ENCODE assay signal across 8 cellular contexts in the genomic region with DNA sequence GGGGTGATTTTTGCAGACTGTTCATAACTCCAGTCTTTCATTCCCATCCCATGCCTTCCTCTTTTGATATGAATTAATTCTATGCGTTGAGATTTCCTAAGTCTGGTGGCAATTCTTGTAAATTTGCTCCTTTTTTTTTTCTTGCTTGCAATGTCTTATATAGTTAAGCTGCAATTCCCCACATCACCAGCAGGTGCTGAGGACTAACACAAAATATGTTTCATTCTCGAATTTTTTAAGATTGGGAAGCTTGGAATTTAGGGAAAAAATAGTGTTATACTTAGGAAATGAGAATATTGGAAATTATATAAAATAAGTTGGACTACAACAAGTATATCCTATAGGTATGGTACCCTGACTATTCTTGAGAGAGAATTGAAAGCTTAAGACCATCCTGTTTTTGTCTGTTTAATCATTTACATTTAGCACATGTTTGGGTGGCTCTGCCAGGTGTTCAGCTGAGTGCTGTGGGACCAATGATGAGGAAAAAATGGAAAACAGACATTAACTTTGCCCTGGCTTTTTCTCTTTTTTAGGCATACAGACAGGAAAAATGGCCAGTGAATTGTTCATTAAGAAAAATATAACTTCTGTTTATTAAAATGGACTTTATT. TPM values are rescaled to one million over a fixed set of nuclear protein-coding genes. Genes with fewer than 3 reads are reported as not detected.
DNase-seq lines count a peak whose midpoint lies in the region; ATAC-seq and TF ChIP-seq lines count a peak whose summit lies in the region.

No MANE protein-coding gene starts in this region.

- H2AFZ ChIP-seq in OCI-LY7 (ENCODE audit: low read length): no peak overlapping the region

- CTCF ChIA-PET in OCI-LY7 (lab: Charles Lee; ENCODE audit: unreplicated experiment): no interaction called here

- ATAC-seq in GM21390 (IDR thresholded peaks at IDR 0.05; ENCODE audit: unreplicated experiment): no peak
- no peak for ATAC-seq in GM19467 (IDR thresholded peaks at IDR 0.05; ENCODE audit: unreplicated experiment)

- DNase-seq in stimulated activated CD4-positive, alpha-beta T cell treated with anti-CD3 and anti-CD28 coated beads, Interleukin-4, amount 100 ng/mL, for 1 hour: peak; percentile 1
- no peak for DNase-seq in stimulated activated CD4-positive, alpha-beta T cell treated with anti-CD3 and anti-CD28 coated beads, Interleukin-1b, Interleukin-23, amount 100 ng/mL, for 48 hours
- DNase-seq in OCI-LY7 (ENCODE audit: low spot score) (peak; percentile 55), fibroblast of pulmonary artery (ENCODE audit: low read depth) (peak; percentile 51), HCEC 1CT (no peak), retina (no peak)

- intact Hi-C loops in OCI-LY7 (cut with micrococcal nuclease; ENCODE audit: unreplicated experiment): no loop called here

- H3K4me1 ChIP-seq in OCI-LY7 (ENCODE audit: insufficient read depth, low read length, poor library complexity, severe bottlenecking): peaks cover 81% of the 10 kb centered on the region

- H3K27ac ChIP-seq in OCI-LY7 (ENCODE audit: low read depth, low read length, poor library complexity, severe bottlenecking): peak overlapping the region; percentile 53

- no TSS peak for BruUV-seq in OCI-LY7 (replicated peaks; lab: Mats Ljungman, UMichigan)

- H3K36me3 ChIP-seq in OCI-LY7 (ENCODE audit: insufficient read depth, low read length): peaks cover 89% of the 10 kb centered on the region

- POLR2A ChIA-PET in OCI-LY7 (lab: Charles Lee): interaction anchor here (0.7 to 2.3 kb wide), 7 partner anchors 8 to 29 kb away, joined by 3 to 9 read pairs (median 4); no protein-coding TSS in a partner anchor

- H3K9me2 ChIP-seq in OCI-LY7 (ENCODE audit: insufficient read depth, low read length): no peaks in the 10 kb centered on the region

- H4K20me1 ChIP-seq in OCI-LY7 (ENCODE audit: insufficient read depth, low read length): no peaks in the 10 kb centered on the region

- TF ChIP-seq CTCF in OCI-LY7 (conservative IDR thresholded peaks at IDR 0.05; ENCODE audit: low read length): peak; percentile 84
- TF ChIP-seq CTCF in fibroblast of pulmonary artery (IDR thresholded peaks at IDR 0.05; ENCODE audit: low read length, missing control alignments): peak; percentile 66

- H3K4me3 ChIP-seq in OCI-LY7 (ENCODE audit: low read depth, low read length, poor library complexity, severe bottlenecking) (peak overlapping the region; percentile 4), fibroblast of pulmonary artery (replicated peaks; ENCODE audit: low read depth, low read length) (no peak overlapping the region)

- H3K9me3 ChIP-seq in OCI-LY7 (ENCODE audit: low read length): peaks cover 15% of the 10 kb centered on the region; the same call in 1 of the 2 replicates

- peaks cover 100% of the 10 kb centered on the region for H3K79me2 ChIP-seq in OCI-LY7 (ENCODE audit: insufficient read depth, low read depth, low read length)

- H3K4me2 ChIP-seq in OCI-LY7 (ENCODE audit: low read length): peak overlapping the region; percentile 26

RNA-seq across cellular contexts. Expression of a gene that starts 30.2 kb away (rescaled TPM):
- 74.1 and 102 TPM in 2 replicates for total RNA-seq in OCI-LY7 (2014; rRNA removed; shearing (Covaris generic))
- 106 and 127 TPM in 2 replicates for total RNA-seq in OCI-LY7 (2022)

Comparison
In these comparisons a context has a peak if more than half of its experiments do, and no peak if none do; other contexts are left out.
1. DNase-seq: peak in stimulated activated CD4-positive, alpha-beta T cell treated with anti-CD3 and anti-CD28 coated beads, Interleukin-4, amount 100 ng/mL, for 1 hour (single experiment), OCI-LY7 (single experiment) and fibroblast of pulmonary artery (single experiment); none in stimulated activated CD4-positive, alpha-beta T cell treated with anti-CD3 and anti-CD28 coated beads, Interleukin-1b, Interleukin-23, amount 100 ng/mL, for 48 hours (single experiment), HCEC 1CT (single experiment) and retina (single experiment).